In the genomic region with DNA sequence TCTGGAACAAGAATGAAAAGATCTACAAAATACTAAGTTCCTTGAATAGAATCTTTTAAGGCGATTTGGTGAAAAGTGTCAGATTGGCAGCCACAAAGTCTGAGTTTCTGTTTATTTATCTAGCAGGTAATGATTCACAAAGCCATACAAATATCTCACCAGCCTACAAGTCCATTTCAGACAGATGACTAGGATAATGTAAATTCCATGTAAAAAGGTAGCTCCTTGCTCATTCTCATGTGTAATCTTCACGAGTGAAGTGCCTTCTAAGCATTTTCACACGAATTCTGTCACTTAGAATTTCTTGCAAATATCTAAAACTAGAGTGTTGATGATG, we compare ENCODE assay signal across 13 cellular contexts.
DNase-seq lines count a peak whose midpoint lies in the region; ATAC-seq, FAIRE-seq and TF ChIP-seq lines count a peak whose summit lies in the region.
"Had no signal": no experiment of that assay in that cellular context is flagged by ENCODE, and none has a peak within 500 bp of the region (broad histone marks: within the 10 kb centered on the region; RNA-seq: fewer than 3 reads in every experiment).

No MANE protein-coding gene starts in this region.

- DNase-seq in DMS53 treated with DMSO at 0.1 percent for 48 hours (lab: John Stamatoyannopoulos, UW; ENCODE audit: unreplicated experiment) (peak; percentile 7), progenitor cell of endocrine pancreas (ENCODE audit: low spot score, unreplicated experiment) (no peak), KG1 (lab: John Stamatoyannopoulos, UW) (no peak), NCI-H446 (lab: John Stamatoyannopoulos, UW) (no peak), amygdala (lab: John Stamatoyannopoulos, UW) (no peak)
- DNase-seq: activated T-cell treated with anti-CD3 and anti-CD28 coated beads, Interleukin-2, amount 50 U/mL, for 48 hours; hippocampal formation; NCI-H2029 had no signal

- no peaks in the 10 kb centered on the region for H3K9me3 Mint-ChIP-seq in progenitor cell of endocrine pancreas (ENCODE audit: low read depth)
- H3K9me3 Mint-ChIP-seq: neural crest cell, WTC11 had no signal

- no peak for ATAC-seq in GM19455 (IDR thresholded peaks at IDR 0.05; ENCODE audit: unreplicated experiment)

- H3K27me3 Mint-ChIP-seq in progenitor cell of endocrine pancreas, result no peaks in the 10 kb centered on the region

- H3K36me3 Mint-ChIP-seq in progenitor cell of endocrine pancreas (ENCODE audit: insufficient read depth), result no peaks in the 10 kb centered on the region
- H3K36me3 Mint-ChIP-seq: WTC11 had no signal

- FAIRE-seq in islet of Langerhans (lab: Jason Lieb, UNC), result peak; percentile 24

- peak overlapping the region; percentile 43 for H3K4me3 Mint-ChIP-seq in progenitor cell of endocrine pancreas (ENCODE audit: low read depth)
- H3K4me3 Mint-ChIP-seq: WTC11 had no signal

- TF ChIP-seq CTCF in WI38 (IDR thresholded peaks at IDR 0.05; ENCODE audit: low read depth, low read length), result no peak
- TF ChIP-seq CTCF in progenitor cell of endocrine pancreas (IDR thresholded peaks at IDR 0.05; ENCODE audit: unreplicated experiment), result no peak

- peak overlapping the region; percentile 90 for H3K27ac Mint-ChIP-seq in progenitor cell of endocrine pancreas
- H3K27ac Mint-ChIP-seq: WTC11 had no signal

- peaks cover 29% of the 10 kb centered on the region for H3K4me1 Mint-ChIP-seq in progenitor cell of endocrine pancreas (ENCODE audit: low read depth)

- H3K4me3 ChIP-seq in WI38 (ENCODE audit: low read depth, low read length), result peak overlapping the region; percentile 60
